In the genomic region with DNA sequence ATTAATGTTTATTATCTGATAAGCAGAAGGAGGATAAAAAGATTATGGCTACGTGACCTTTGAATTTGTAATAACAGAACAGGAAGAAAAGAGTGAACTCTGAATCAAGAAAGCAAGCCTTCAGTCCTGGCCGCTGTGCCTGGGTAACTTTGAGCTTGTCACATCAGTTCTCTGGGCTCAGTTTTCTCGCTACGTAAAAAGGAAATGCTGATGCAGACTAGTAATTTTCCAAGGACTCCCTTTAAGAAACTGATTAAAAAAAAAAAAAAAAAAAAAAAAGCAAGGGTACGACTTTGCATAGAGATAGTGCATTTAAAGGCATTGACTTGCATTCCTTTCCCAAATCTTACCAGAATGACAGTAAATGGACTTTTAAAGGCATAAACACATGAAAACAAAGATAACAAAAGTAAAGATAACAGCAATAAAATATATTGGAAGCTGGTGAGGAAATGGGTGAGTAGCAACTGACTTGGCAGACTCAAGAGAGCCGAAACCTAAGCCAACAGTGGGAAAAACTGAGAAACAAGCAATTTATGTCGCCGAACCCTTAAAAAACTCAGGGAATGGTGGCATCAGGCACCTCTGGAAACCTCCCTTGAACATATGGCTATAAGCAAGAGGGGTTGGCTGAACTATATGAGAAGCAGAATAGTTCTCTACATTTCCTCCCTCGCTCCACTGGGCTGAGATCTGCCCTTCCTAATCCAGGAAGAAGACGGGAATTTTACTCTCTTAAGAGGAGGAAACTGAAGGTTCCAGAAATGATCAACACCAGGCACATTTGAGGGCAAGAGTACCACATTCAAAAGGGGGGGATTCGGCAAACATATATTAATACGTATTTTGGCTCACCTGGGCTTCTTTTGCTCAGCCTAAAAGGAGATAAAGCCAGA, we compare ENCODE assay signal across 17 cellular contexts.
DNase-seq lines count a peak whose midpoint lies in the region; ATAC-seq and TF ChIP-seq lines count a peak whose summit lies in the region.
"Had no signal": no experiment of that assay in that cellular context is flagged by ENCODE, and none has a peak within 500 bp of the region (broad histone marks: within the 10 kb centered on the region; RNA-seq: fewer than 3 reads in every experiment).

No MANE protein-coding gene starts in this region.

- intact Hi-C loops in heart right ventricle (cut with DNase I): loop anchor here in 4 of 10 donors (10.0 kb wide), 5 partner anchors 65 to 195 kb away; partner anchors contain the start of gene TGFBR3 (in 1 of the 4)
- intact Hi-C loops in cardiac septum (cut with DNase I): loop anchor here (5.0 to 10.0 kb wide), 2 partner anchors 188 to 195 kb away; partner anchors contain the start of genes CDC7 and TGFBR3
- intact Hi-C loops in left ventricle myocardium superior (cut with micrococcal nuclease): no loop called here
- intact Hi-C loops in vagina (cut with DNase I): loop anchor here (2.0 kb wide), 1 partner anchor 195 kb away; no protein-coding TSS in a partner anchor

- peaks cover 70 to 81% of the 10 kb centered on the region in 2 donors for H3K4me1 Mint-ChIP-seq in natural killer cell treated with Interleukin-12 subunit alpha and Interleukin-12 subunit beta and Interleukin-15 and Interleukin-18, amount 100 ng/mL, for 72 hours (ENCODE audit: low read depth in 2 of 2)

- peak overlapping the region; percentile 94 to 96 for H3K27ac Mint-ChIP-seq in natural killer cell treated with Interleukin-12 subunit alpha and Interleukin-12 subunit beta and Interleukin-15 and Interleukin-18, amount 100 ng/mL, for 72 hours

- no peak for DNase-seq in heart right ventricle
- DNase-seq in cardiac septum (ENCODE audit: low spot score): no peak
- peak; percentile 30 for DNase-seq in left ventricle myocardium superior
- no peak for DNase-seq in natural killer cell treated with Interleukin-12 subunit alpha and Interleukin-12 subunit beta and Interleukin-15 and Interleukin-18, amount 100 ng/mL, for 72 hours (ENCODE audit: low spot score)
- no peak for DNase-seq in vagina (ENCODE audit: extremely low spot score in 2 of 2)
- DNase-seq in RKO (ENCODE audit: low spot score): no peak
- no peak for DNase-seq in H4 (ENCODE audit: low spot score)
- no peak for DNase-seq in NCI-H345 (lab: John Stamatoyannopoulos, UW)
- DNase-seq: activated CD4-positive, CD25-positive, alpha-beta regulatory T cell treated with anti-CD3 and anti-CD28 coated beads, Interleukin-2, amount 50 U/mL, for 72 hours; amygdala; GF-D8; islet precursor cell; KG1; naive thymus-derived CD4-positive, alpha-beta T cell; NCI-H1436 treated with DMSO at 0.1 percent for 48 hours; stimulated activated naive CD4-positive, alpha-beta T cell had no signal

- H3K36me3 ChIP-seq in heart right ventricle (peaks cover 0 to 29% (median 0%) of the 10 kb centered on the region in 9 donors), vagina (peaks cover 0 to 6% of the 10 kb centered on the region in 2 donors)

- H3K27ac ChIP-seq in heart right ventricle: peak overlapping the region in 8 of 10 donors; percentile 1 to 62 (median 45)
- peak overlapping the region; percentile 79 for H3K27ac ChIP-seq in vagina

- H3K27me3 Mint-ChIP-seq in natural killer cell treated with Interleukin-12 subunit alpha and Interleukin-12 subunit beta and Interleukin-15 and Interleukin-18, amount 100 ng/mL, for 72 hours: no peaks in the 10 kb centered on the region
- H3K27me3 Mint-ChIP-seq: naive thymus-derived CD4-positive, alpha-beta T cell had no signal

- H3K4me1 ChIP-seq in heart right ventricle (peaks cover 0 to 66% (median 47%) of the 10 kb centered on the region in 9 donors), vagina (peaks cover 39% of the 10 kb centered on the region)

- H3K4me3 ChIP-seq in heart right ventricle (no peak overlapping the region), vagina (no peak overlapping the region)

- H3K27me3 ChIP-seq in heart right ventricle (no peaks in the 10 kb centered on the region), vagina (no peaks in the 10 kb centered on the region)

- no peak overlapping the region for H3K4me3 Mint-ChIP-seq in natural killer cell treated with Interleukin-12 subunit alpha and Interleukin-12 subunit beta and Interleukin-15 and Interleukin-18, amount 100 ng/mL, for 72 hours
- H3K4me3 Mint-ChIP-seq: naive thymus-derived CD4-positive, alpha-beta T cell had no signal

- no peak for TF ChIP-seq CTCF in heart right ventricle (IDR thresholded peaks at IDR 0.05)
- TF ChIP-seq CTCF in vagina (IDR thresholded peaks at IDR 0.05): no peak

- TF ChIP-seq POLR2A in vagina (IDR thresholded peaks at IDR 0.05): no peak

- H3K9me3 ChIP-seq in heart right ventricle (no peaks in the 10 kb centered on the region), vagina (no peaks in the 10 kb centered on the region)

- H3K9me3 Mint-ChIP-seq in natural killer cell treated with Interleukin-12 subunit alpha and Interleukin-12 subunit beta and Interleukin-15 and Interleukin-18, amount 100 ng/mL, for 72 hours: no peaks in the 10 kb centered on the region
- H3K9me3 Mint-ChIP-seq: naive thymus-derived CD4-positive, alpha-beta T cell had no signal

- ATAC-seq in heart right ventricle (peak in 4 of 8 donors; percentile 18 to 34 (median 23)), left ventricle myocardium superior (no peak)
- ATAC-seq in natural killer cell treated with Interleukin-12 subunit alpha and Interleukin-12 subunit beta and Interleukin-15 and Interleukin-18, amount 100 ng/mL, for 72 hours: no peak
- ATAC-seq: naive thymus-derived CD4-positive, alpha-beta T cell; Panc1 had no signal

- H3K36me3 Mint-ChIP-seq in natural killer cell treated with Interleukin-12 subunit alpha and Interleukin-12 subunit beta and Interleukin-15 and Interleukin-18, amount 100 ng/mL, for 72 hours: peaks cover 64% of the 10 kb centered on the region

- WGBS in heart right ventricle, 2 donors: 65 to 69% methylated on average over 12 of the region's 12 CpGs
